8 cellular contexts compared by ENCODE assay signal in genomic region chr5:176596689-176597416, GRCh38. TPM values are rescaled to one million over a fixed set of nuclear protein-coding genes. Genes with fewer than 3 reads are reported as not detected.
A peak's percentile ranks its signal among the peaks of the same experiment; 100 is the strongest.
DNase-seq lines count a peak whose midpoint lies in the region; ATAC-seq, FAIRE-seq and TF ChIP-seq lines count a peak whose summit lies in the region.

No MANE protein-coding gene starts in this region.

- H4K20me1 ChIP-seq in H1 (replicated peaks in 1 of 2; ENCODE audit: control insufficient read depth in 1 of 2, insufficient read depth in 2 of 2, low read length in 2 of 2): peaks cover 0 to 10% of the 10 kb centered on the region in 2 experiments

- H3K23me2 ChIP-seq in H1 (ENCODE audit: low read depth, low read length): peaks cover 9% of the 10 kb centered on the region; the same call in 1 of the 2 replicates

- no peak overlapping the region for H4K5ac ChIP-seq in H1 (ENCODE audit: insufficient read length, low read depth, low read length)

- CTCF ChIA-PET in H1 (lab: Charles Lee; ENCODE audit: partially characterized antibody): interaction anchor here (0.7 to 5.6 kb wide), 20 partner anchors 10 to 726 kb away, joined by 3 to 37 read pairs (median 5); partner anchors contain the start of genes CDHR2 and CPLX2

- no peaks in the 10 kb centered on the region for H3K79me2 ChIP-seq in H1 (ENCODE audit: control insufficient read depth in 1 of 2, insufficient read depth in 2 of 2, low read length in 2 of 2)

- H4K91ac ChIP-seq in H1 (replicated peaks; ENCODE audit: insufficient read length, low read length): no peak overlapping the region

- no peak overlapping the region for H3K18ac ChIP-seq in H1 (ENCODE audit: extremely low read depth, low read length)

- H3K4me1 ChIP-seq in H1 (replicated peaks in 1 of 4; ENCODE audit: control insufficient read depth in 3 of 4, insufficient read depth in 4 of 4, low read length in 3 of 4) (0 out of 7 replicates have a peak, but pooled peaks cover 0 to 2% (median 0%) of the 10 kb centered on the region in 4 experiments), ovary (ENCODE audit: insufficient read depth) (no peaks in the 10 kb centered on the region), upper lobe of right lung (no peaks in the 10 kb centered on the region)

- H2AFZ ChIP-seq in H1 (ENCODE audit: low read length): peak overlapping the region; percentile 8; the same call in 1 of the 2 replicates

- H3K27ac ChIP-seq in H1 (ENCODE audit: low read depth, low read length): no peak overlapping the region
- H3K27ac ChIP-seq in ovary: no peak overlapping the region
- H3K27ac ChIP-seq in upper lobe of right lung: no peak overlapping the region

- no peak overlapping the region for H3K23ac ChIP-seq in H1 (ENCODE audit: insufficient read length)

- no peak overlapping the region for H2BK120ac ChIP-seq in H1 (replicated peaks; ENCODE audit: low read depth, low read length)

- no peak overlapping the region for H3K4me3 ChIP-seq in H7 (ENCODE audit: insufficient read depth, low read depth, low read length)
- peak overlapping the region in 3 of 4 experiments; percentile 10 to 55 (median 21); a peak in 4 of 8 replicates for H3K4me3 ChIP-seq in H1 (ENCODE audit: extremely low read depth in 1 of 4, insufficient read depth in 2 of 4, low read depth in 3 of 4, low read length in 4 of 4)
- peak overlapping the region; percentile 16 for H3K4me3 ChIP-seq in ovary
- peak overlapping the region; percentile 33 for H3K4me3 ChIP-seq in upper lobe of right lung

- intact Hi-C loops in ovary (cut with DNase I): no loop called here
- intact Hi-C loops in upper lobe of right lung (cut with DNase I): no loop called here
- intact Hi-C loops in posterior cingulate gyrus (cut with DNase I): no loop called here

- H2BK20ac ChIP-seq in H1 (ENCODE audit: low read length): no peak overlapping the region

- H3K9ac ChIP-seq in H1 (replicated peaks in 1 of 4; ENCODE audit: extremely low read depth in 1 of 4, low read depth in 3 of 4, low read length in 3 of 4): no peak overlapping the region

- no peaks in the 10 kb centered on the region for H3K79me1 ChIP-seq in H1 (ENCODE audit: low read depth, low read length)

- TF ChIP-seq EP300 in H1 (IDR thresholded peaks at IDR 0.05; ENCODE audit: borderline replicate concordance in 1 of 2, low read depth in 2 of 2, low read length in 2 of 2) (no peak), ovary (IDR thresholded peaks at IDR 0.05) (no peak)

- H3K36me3 ChIP-seq in H7 (replicated peaks; ENCODE audit: control insufficient read depth, insufficient read depth, low read length): no peaks in the 10 kb centered on the region; the same call in 1 of the 2 replicates
- peaks cover 0 to 4% (median 0%) of the 10 kb centered on the region in 4 experiments; a peak in 2 of 8 replicates for H3K36me3 ChIP-seq in H1 (ENCODE audit: control insufficient read depth in 2 of 4, insufficient read depth in 4 of 4, low read length in 3 of 4)
- no peaks in the 10 kb centered on the region for H3K36me3 ChIP-seq in ovary
- no peaks in the 10 kb centered on the region for H3K36me3 ChIP-seq in upper lobe of right lung

- no peak for TF ChIP-seq POLR2A in H1 (IDR thresholded peaks at IDR 0.05; ENCODE audit: control extremely low read depth in 1 of 2, low read depth in 2 of 2, low read length in 2 of 2)
- TF ChIP-seq POLR2A in ovary (IDR thresholded peaks at IDR 0.05): no peak

- FAIRE-seq in H1 (lab: Jason Lieb, UNC) (no peak), RCC 7860 (lab: Jason Lieb, UNC) (no peak)

- peak; percentile 68 for ATAC-seq in upper lobe of right lung

- TF ChIP-seq CTCF in H1 (IDR thresholded peaks at IDR 0.05; ENCODE audit: control extremely low read depth in 1 of 3, insufficient read depth in 1 of 3, low read depth in 1 of 3, low read length in 3 of 3): peak in 2 of 3 experiments; percentile 54 to 75; a peak in 3 of 4 replicates
- peak in 1 of 3 donors; percentile 25 for TF ChIP-seq CTCF in ovary (IDR thresholded peaks at IDR 0.05)
- peak; percentile 6 for TF ChIP-seq CTCF in upper lobe of right lung (IDR thresholded peaks at IDR 0.05)

- H3K9me3 ChIP-seq in H1 (ENCODE audit: insufficient read depth in 2 of 2, low read depth in 1 of 2, low read length in 1 of 2) (peaks cover 0 to 5% of the 10 kb centered on the region in 2 experiments; a peak in 2 of 4 replicates), ovary (no peaks in the 10 kb centered on the region), upper lobe of right lung (no peaks in the 10 kb centered on the region)

- no peak overlapping the region for H2BK12ac ChIP-seq in H1 (ENCODE audit: low read depth, low read length)

- H3K14ac ChIP-seq in H1 (ENCODE audit: insufficient read length): no peak overlapping the region

- POLR2A ChIA-PET in H1 (lab: Charles Lee; ENCODE audit: partially characterized antibody): interaction anchor here (0.7 to 3.3 kb wide), 10 partner anchors 9 to 209 kb away, joined by 3 to 23 read pairs (median 4); partner anchors contain the start of genes EIF4E1B, NOP16, RNF44 and SNCB

- no peak overlapping the region for H2AK5ac ChIP-seq in H1 (ENCODE audit: low read depth, low read length)

- H3K27me3 ChIP-seq in H7 (ENCODE audit: control insufficient read depth, insufficient read depth, low read length) (no peaks in the 10 kb centered on the region), H1 (replicated peaks in 1 of 4; ENCODE audit: control insufficient read depth in 3 of 4, extremely low read depth in 1 of 4, insufficient read depth in 3 of 4, low read length in 3 of 4) (peaks cover 0 to 19% (median 7%) of the 10 kb centered on the region in 4 experiments; a peak in 4 of 7 replicates), ovary (no peaks in the 10 kb centered on the region), upper lobe of right lung (peaks cover 24% of the 10 kb centered on the region)

- H3K4me2 ChIP-seq in H1 (ENCODE audit: insufficient read depth in 1 of 2, low read depth in 2 of 2, low read length in 2 of 2): peak overlapping the region; percentile 69 to 83

- no peak overlapping the region for H2BK15ac ChIP-seq in H1 (ENCODE audit: low read length)

- H3K4ac ChIP-seq in H1 (replicated peaks; ENCODE audit: insufficient read length, low read depth, low read length): no peak overlapping the region

- WGBS in H1 (ENCODE audit: extremely low coverage in 1 of 2, insufficient coverage in 1 of 2, insufficient read length in 1 of 2, insufficient replicate concordance in 2 of 2, low coverage in 1 of 2, low lambda C conversion rate in 2 of 2, missing lambda C conversion rate in 1 of 2), 2 experiments: 22% methylated on average over 63 of the region's 98 CpGs; no CpG with 5 or more reads in 1 of the 2 experiments
- 1 to 8% (median 2%) methylated on average over 67 to 98 of the region's 98 CpGs for WGBS in ovary, 3 donors

- no peak overlapping the region for H2BK5ac ChIP-seq in H1 (ENCODE audit: low read depth, low read length)

- peak in 1 of 2 experiments; percentile 33; a peak in 3 of 4 replicates for TF ChIP-seq RAD21 in H1 (IDR thresholded peaks at IDR 0.05 in 1 of 2, conservative IDR thresholded peaks at IDR 0.05 in 1 of 2; ENCODE audit: low read depth in 2 of 2, low read length in 2 of 2)

- H3K56ac ChIP-seq in H1 (replicated peaks; ENCODE audit: insufficient read length, low read depth, low read length): no peak overlapping the region

- H4K8ac ChIP-seq in H1 (ENCODE audit: extremely low read depth, insufficient read depth, low read length): peak overlapping the region; percentile 72; the same call in 1 of the 2 replicates

- peak; percentile 76 for DNase-seq in AG20443 (ENCODE audit: low spot score)
- DNase-seq in H7: peak; percentile 91
- peak; percentile 68 to 71 for DNase-seq in activated CD4-positive, alpha-beta T cell treated with anti-CD3 and anti-CD28 coated beads, Interleukin-2, amount 50 U/mL, for 48 hours
- peak in 1 of 2 experiments; percentile 78 for DNase-seq in H1 (ENCODE audit: low read depth in 1 of 2, low spot score in 2 of 2)
- peak in 4 of 5 donors; percentile 15 to 56 (median 39) for DNase-seq in ovary
- no peak for DNase-seq in upper lobe of right lung
- DNase-seq in RCC 7860 (ENCODE audit: low spot score): no peak
- no peak for DNase-seq in posterior cingulate gyrus

RNA-seq across cellular contexts. Expression of gene GPRIN1, which starts 13.1 kb away (rescaled TPM):
- total RNA-seq in H7 (2014; rRNA removed; shearing (Covaris generic)): 6.6 and 14.2 TPM in 2 replicates
- total RNA-seq in H1 (2021; fragmentation: NEBNext Ultra II Directional; extraction: Animal tissue kit (Norgen Biotek cat#: 25700)): 12.0 and 12.8 TPM in 2 replicates
- polyA plus RNA-seq in H1 (2011; rRNA removed) (3.3 TPM in 2 replicates), ovary (under 1 TPM; 0.13 to 0.50 TPM)
- polyA plus RNA-seq in H1 (2011; cell fraction: cytosol; rRNA removed): 3.3 TPM
- 4.2 TPM for polyA plus RNA-seq in H1 (2011; cell fraction: nucleus; rRNA removed)
- polyA plus RNA-seq in H1 (2012, experiment 1 of 2): 7.7 to 10.1 TPM (median 8.3 TPM) in 4 replicates
- 9.6 TPM for polyA plus RNA-seq in H1 (2012, experiment 2 of 2)
- 8.3 TPM for polyA plus RNA-seq in H1 (2013, experiment 1 of 2)
- polyA plus RNA-seq in H1 (2013, experiment 2 of 2): 8.3 TPM
- polyA minus RNA-seq in H1 (2011; rRNA and poly(A)+ RNA removed): 3.9 and 5.1 TPM in 2 replicates
- 6.2 TPM for polyA minus RNA-seq in H1 (2011; cell fraction: cytosol; rRNA and poly(A)+ RNA removed)
- polyA minus RNA-seq in H1 (2011; cell fraction: nucleus; rRNA and poly(A)+ RNA removed): 5.3 TPM
- total RNA-seq in ovary (under 1 TPM; 0.08 to 0.32 (median 0.20) TPM), upper lobe of right lung (1.4 TPM)

RNA-seq across cellular contexts. Expression of gene SNCB, which starts 33.5 kb away (rescaled TPM):
- total RNA-seq in H7 (2014; rRNA removed; shearing (Covaris generic)): 4.7 and 7.2 TPM in 2 replicates
- total RNA-seq in H1 (2021; fragmentation: NEBNext Ultra II Directional; extraction: Animal tissue kit (Norgen Biotek cat#: 25700)): 5.9 and 6.9 TPM in 2 replicates
- polyA plus RNA-seq in H1 (2011; rRNA removed) (4.2 and 8.9 TPM in 2 replicates), ovary (under 1 TPM in 1 of 2 donors, not detected in 1; 0.13 TPM)
- polyA plus RNA-seq in H1 (2011; cell fraction: cytosol; rRNA removed): 5.6 TPM
- polyA plus RNA-seq in H1 (2011; cell fraction: nucleus; rRNA removed): 4.7 TPM
- 4.3 to 7.8 TPM (median 6.9 TPM) in 4 replicates for polyA plus RNA-seq in H1 (2012, experiment 1 of 2)
- 8.0 TPM for polyA plus RNA-seq in H1 (2012, experiment 2 of 2)
- polyA plus RNA-seq in H1 (2013, experiment 1 of 2): 6.2 TPM
- polyA plus RNA-seq in H1 (2013, experiment 2 of 2): 5.8 TPM
- 0.41 and 0.54 TPM in 2 replicates for polyA minus RNA-seq in H1 (2011; rRNA and poly(A)+ RNA removed)
- 3.1 TPM for polyA minus RNA-seq in H1 (2011; cell fraction: cytosol; rRNA and poly(A)+ RNA removed)
- 2.5 TPM for polyA minus RNA-seq in H1 (2011; cell fraction: nucleus; rRNA and poly(A)+ RNA removed)
- total RNA-seq in ovary (not detected), upper lobe of right lung (not detected)

RNA-seq across cellular contexts. Expression of gene EIF4E1B, which starts 33.6 kb away (rescaled TPM):
- 0.33 and 0.97 TPM in 2 replicates for total RNA-seq in H7 (2014; rRNA removed; shearing (Covaris generic))
- 0.63 and 0.97 TPM in 2 replicates for total RNA-seq in H1 (2021; fragmentation: NEBNext Ultra II Directional; extraction: Animal tissue kit (Norgen Biotek cat#: 25700))
- polyA plus RNA-seq in H1 (2011; rRNA removed) (1.3 and 1.9 TPM in 2 replicates), ovary (under 1 TPM in 1 of 2 donors, not detected in 1; 0.61 TPM)
- 3.3 TPM for polyA plus RNA-seq in H1 (2011; cell fraction: cytosol; rRNA removed)
- 4.1 TPM for polyA plus RNA-seq in H1 (2011; cell fraction: nucleus; rRNA removed)
- 2.1 to 3.5 TPM (median 2.7 TPM) in 4 replicates for polyA plus RNA-seq in H1 (2012, experiment 1 of 2)
- 1.1 TPM for polyA plus RNA-seq in H1 (2012, experiment 2 of 2)
- polyA plus RNA-seq in H1 (2013, experiment 1 of 2): 0.53 TPM
- polyA plus RNA-seq in H1 (2013, experiment 2 of 2): 0.77 TPM
- polyA minus RNA-seq in H1 (2011; rRNA and poly(A)+ RNA removed): 0.54 and 0.80 TPM in 2 replicates
- not detected for polyA minus RNA-seq in H1 (2011; cell fraction: cytosol; rRNA and poly(A)+ RNA removed)
- 1.00 TPM for polyA minus RNA-seq in H1 (2011; cell fraction: nucleus; rRNA and poly(A)+ RNA removed)
- total RNA-seq in ovary (not detected), upper lobe of right lung (not detected)

RNA-seq across cellular contexts. Expression of gene CDHR2, which starts 47.7 kb away (rescaled TPM):
- 0.04 and 0.21 TPM in 2 replicates for total RNA-seq in H7 (2014; rRNA removed; shearing (Covaris generic))
- total RNA-seq in H1 (2021; fragmentation: NEBNext Ultra II Directional; extraction: Animal tissue kit (Norgen Biotek cat#: 25700)): 0.43 and 0.69 TPM in 2 replicates
- polyA plus RNA-seq in H1 (2011; rRNA removed) (0.02 and 0.06 TPM in 2 replicates), ovary (under 1 TPM in 1 of 2 donors, not detected in 1; 0.10 TPM)
- 0.04 TPM for polyA plus RNA-seq in H1 (2011; cell fraction: cytosol; rRNA removed)
- polyA plus RNA-seq in H1 (2011; cell fraction: nucleus; rRNA removed): 0.26 TPM
- 0.08 to 0.52 TPM (median 0.25 TPM) in 3 of 4 replicates, not detected in the other for polyA plus RNA-seq in H1 (2012, experiment 1 of 2)
- not detected for polyA plus RNA-seq in H1 (2012, experiment 2 of 2)
- polyA plus RNA-seq in H1 (2013, experiment 1 of 2): 0.04 TPM
- polyA plus RNA-seq in H1 (2013, experiment 2 of 2): 0.02 TPM
- 0.06 and 0.17 TPM in 2 replicates for polyA minus RNA-seq in H1 (2011; rRNA and poly(A)+ RNA removed)
- not detected for polyA minus RNA-seq in H1 (2011; cell fraction: cytosol; rRNA and poly(A)+ RNA removed)
- 0.50 TPM for polyA minus RNA-seq in H1 (2011; cell fraction: nucleus; rRNA and poly(A)+ RNA removed)
- total RNA-seq in ovary (1 to 10 TPM in 1 of 7 donors, under 1 TPM in 1, not detected in 5; 0.20 to 2.0 TPM), upper lobe of right lung (0.35 TPM)

RNA-seq across cellular contexts. Expression of gene TSPAN17, which starts 50.4 kb away (rescaled TPM):
- total RNA-seq in H7 (2014; rRNA removed; shearing (Covaris generic)): 39.8 and 50.7 TPM in 2 replicates
- total RNA-seq in H1 (2021; fragmentation: NEBNext Ultra II Directional; extraction: Animal tissue kit (Norgen Biotek cat#: 25700)): 53.7 and 54.7 TPM in 2 replicates
- polyA plus RNA-seq in H1 (2011; rRNA removed) (41.5 and 54.8 TPM in 2 replicates), ovary (10 to 100 TPM; 14.5 to 28.5 TPM)
- polyA plus RNA-seq in H1 (2011; cell fraction: cytosol; rRNA removed): 55.9 TPM
- 75.9 TPM for polyA plus RNA-seq in H1 (2011; cell fraction: nucleus; rRNA removed)
- polyA plus RNA-seq in H1 (2012, experiment 1 of 2): 34.3 to 51.2 TPM (median 49.7 TPM) in 4 replicates
- 65.9 TPM for polyA plus RNA-seq in H1 (2012, experiment 2 of 2)
- 29.8 TPM for polyA plus RNA-seq in H1 (2013, experiment 1 of 2)
- polyA plus RNA-seq in H1 (2013, experiment 2 of 2): 33.1 TPM
- 50.7 and 74.4 TPM in 2 replicates for polyA minus RNA-seq in H1 (2011; rRNA and poly(A)+ RNA removed)
- polyA minus RNA-seq in H1 (2011; cell fraction: cytosol; rRNA and poly(A)+ RNA removed): 32.1 TPM
- 29.1 TPM for polyA minus RNA-seq in H1 (2011; cell fraction: nucleus; rRNA and poly(A)+ RNA removed)
- total RNA-seq in ovary (10 to 100 TPM in 5 of 7 donors, 1 to 10 TPM in 2; 7.5 to 19.3 (median 14.9) TPM), upper lobe of right lung (31.8 TPM)

Comparison
In these comparisons a context has a peak if more than half of its experiments do, and no peak if none do; other contexts are left out.
1. DNase-seq: peak in AG20443 (single experiment), H7 (single experiment), activated CD4-positive, alpha-beta T cell treated with anti-CD3 and anti-CD28 coated beads, Interleukin-2, amount 50 U/mL, for 48 hours (2 of 2) and ovary (4 of 5); none in upper lobe of right lung (single experiment), RCC 7860 (single experiment) and posterior cingulate gyrus (0 of 10).